Comparison of ENCODE assay signal across 14 cellular contexts in genomic region chr3:155084567-155084966, GRCh38. TPM values are rescaled to one million over a fixed set of nuclear protein-coding genes. Genes with fewer than 3 reads are reported as not detected.
DNase-seq lines count a peak whose midpoint lies in the region; ATAC-seq and TF ChIP-seq lines count a peak whose summit lies in the region.
"Had no signal": no experiment of that assay in that cellular context is flagged by ENCODE, and none has a peak within 500 bp of the region (broad histone marks: within the 10 kb centered on the region; RNA-seq: fewer than 3 reads in every experiment).

No MANE protein-coding gene starts in this region.

- peaks cover 16% of the 10 kb centered on the region for H3K27me3 Mint-ChIP-seq in Caco-2 (ENCODE audit: insufficient read depth, unreplicated experiment)

- no peak overlapping the region for H3K4me3 Mint-ChIP-seq in Caco-2 (ENCODE audit: unreplicated experiment)
- H3K4me3 Mint-ChIP-seq: B cell; CD8-positive, alpha-beta T cell had no signal

- H3K36me3 Mint-ChIP-seq in Caco-2 (ENCODE audit: insufficient read depth, unreplicated experiment): no peaks in the 10 kb centered on the region
- H3K36me3 Mint-ChIP-seq: CD8-positive, alpha-beta T cell had no signal

- H3K4me1 Mint-ChIP-seq in Caco-2 (ENCODE audit: low read depth, unreplicated experiment): peaks cover 8% of the 10 kb centered on the region

- H3K27me3 ChIP-seq in DND-41 (ENCODE audit: insufficient read depth, low read length, poor library complexity) (no peaks in the 10 kb centered on the region), Caco-2 (replicated peaks; ENCODE audit: control insufficient read depth, insufficient read depth, low read length) (peaks cover 1% of the 10 kb centered on the region; the same call in 1 of the 2 replicates)

- peak overlapping the region in 1 of 2 experiments; percentile 86; a peak in 1 of 4 replicates for H3K4me3 ChIP-seq in DND-41 (ENCODE audit: low read depth in 1 of 2, low read length in 2 of 2)
- peak overlapping the region; percentile 88 for H3K4me3 ChIP-seq in fibroblast of villous mesenchyme (ENCODE audit: low read depth, low read length)
- no peak overlapping the region for H3K4me3 ChIP-seq in coronary artery
- no peak overlapping the region for H3K4me3 ChIP-seq in Caco-2 (ENCODE audit: low read depth, low read length)
- H3K4me3 ChIP-seq: BLaER1 treated with 17β-estradiol and CSF1 and Interleukin-3, amounts not matched to agents 10 nM and 100 nM; HAP-1 had no signal

- no peak overlapping the region for H3K27ac Mint-ChIP-seq in Caco-2 (ENCODE audit: unreplicated experiment)
- H3K27ac Mint-ChIP-seq: B cell; CD8-positive, alpha-beta T cell had no signal

- intact Hi-C loops in Caco-2 (cut with micrococcal nuclease; ENCODE audit: unreplicated experiment): loop anchor here (5.0 to 10.0 kb wide), 2 partner anchors 53 to 240 kb away; no protein-coding TSS in a partner anchor

- H3K9me3 ChIP-seq in DND-41 (ENCODE audit: insufficient read depth, low read length, severe bottlenecking): no peaks in the 10 kb centered on the region
- no peaks in the 10 kb centered on the region for H3K9me3 ChIP-seq in Caco-2
- H3K9me3 ChIP-seq: HAP-1 had no signal

- no peaks in the 10 kb centered on the region for H4K20me1 ChIP-seq in DND-41 (ENCODE audit: insufficient read depth, low read length)

- peaks cover 98% of the 10 kb centered on the region for H3K79me2 ChIP-seq in DND-41 (ENCODE audit: insufficient read depth, low read length)

- H3K36me3 ChIP-seq in DND-41 (ENCODE audit: insufficient read depth, low read length) (peaks cover 59% of the 10 kb centered on the region), Caco-2 (ENCODE audit: control insufficient read depth, insufficient read depth, low read length) (no peaks in the 10 kb centered on the region)
- H3K36me3 ChIP-seq: BLaER1 treated with 17β-estradiol and CSF1 and Interleukin-3, amounts not matched to agents 10 nM and 100 nM; HAP-1 had no signal

- peak overlapping the region; percentile 98 for H3K9ac ChIP-seq in DND-41 (ENCODE audit: low read depth, low read length)
- H3K9ac ChIP-seq: BLaER1 treated with 17β-estradiol and CSF1 and Interleukin-3, amounts not matched to agents 10 nM and 100 nM; GM23248 had no signal

- no peak for TF ChIP-seq CTCF in DND-41 (IDR thresholded peaks at IDR 0.05; ENCODE audit: borderline replicate concordance, extremely low read depth, low read length, poor library complexity, severe bottlenecking)
- no peak for TF ChIP-seq CTCF in VCaP (conservative IDR thresholded peaks at IDR 0.05)
- no peak for TF ChIP-seq CTCF in fibroblast of villous mesenchyme (IDR thresholded peaks at IDR 0.05; ENCODE audit: insufficient read depth, low read depth, low read length)
- TF ChIP-seq CTCF in coronary artery (IDR thresholded peaks at IDR 0.05): no peak
- no peak for TF ChIP-seq CTCF in Caco-2 (IDR thresholded peaks at IDR 0.05; ENCODE audit: insufficient read depth in 1 of 2, low read depth in 1 of 2, low read length in 1 of 2, severe bottlenecking in 1 of 2, unreplicated experiment in 1 of 2)

- DNase-seq in DND-41 (no peak), fibroblast of villous mesenchyme (ENCODE audit: low read depth) (no peak), coronary artery (ENCODE audit: low spot score) (no peak), iPS-NIHi7 (ENCODE audit: extremely low spot score) (no peak), Caco-2 (no peak)
- DNase-seq: CD8-positive, alpha-beta T cell; DMS 273 treated with DMSO at 0.1 percent for 48 hours; DMS53; GM23248 had no signal

- H3K27ac ChIP-seq in DND-41 (ENCODE audit: low read length): peak overlapping the region; percentile 97
- H3K27ac ChIP-seq in VCaP: peak overlapping the region; percentile 69; the same call in 1 of the 2 replicates
- no peak overlapping the region for H3K27ac ChIP-seq in coronary artery
- H3K27ac ChIP-seq: BLaER1 treated with 17β-estradiol and CSF1 and Interleukin-3, amounts not matched to agents 10 nM and 100 nM; GM23248 had no signal

- BruUV-seq in Caco-2 (replicated peaks; lab: Mats Ljungman, UMichigan): no TSS peak

- ATAC-seq in DND-41 (ENCODE audit: insufficient read depth, low read depth) (no peak), GM21723 (IDR thresholded peaks at IDR 0.05; ENCODE audit: unreplicated experiment) (no peak)
- ATAC-seq: CD8-positive, alpha-beta T cell had no signal

- peak overlapping the region; percentile 81 for H3K4me2 ChIP-seq in DND-41 (ENCODE audit: insufficient read depth, low read length)
- H3K4me2 ChIP-seq: BLaER1 treated with 17β-estradiol and CSF1 and Interleukin-3, amounts not matched to agents 10 nM and 100 nM had no signal

- peaks cover 81% of the 10 kb centered on the region for H3K4me1 ChIP-seq in DND-41 (ENCODE audit: insufficient read depth, low read length)
- H3K4me1 ChIP-seq in Caco-2: peaks cover 6% of the 10 kb centered on the region; the same call in 1 of the 2 replicates

- no peak overlapping the region for H2AFZ ChIP-seq in DND-41 (ENCODE audit: low read depth, low read length)
- H2AFZ ChIP-seq: GM23248 had no signal

- H3K9me3 Mint-ChIP-seq in Caco-2 (ENCODE audit: unreplicated experiment): no peaks in the 10 kb centered on the region

- CTCF ChIA-PET in Caco-2 (lab: Charles Lee): no interaction called here

- POLR2A ChIA-PET in Caco-2 (lab: Charles Lee): no interaction called here

RNA-seq across cellular contexts. Expression of gene MME, which starts 4.4 kb away (rescaled TPM):
- total RNA-seq in fibroblast of villous mesenchyme: 310 and 479 TPM in 2 replicates
- total RNA-seq in Caco-2 (2022): 0.52 and 1.8 TPM in 2 replicates

Comparison
In these comparisons a context has a peak if more than half of its experiments do, and no peak if none do; other contexts are left out.
1. H3K27ac ChIP-seq: peak in DND-41 (single experiment) and VCaP (single experiment); none in coronary artery (0 of 2).
2. RNA of gene MME, which starts 4.4 kb away (total RNA-seq): 310 to 479 TPM in fibroblast of villous mesenchyme; 0.52 to 1.8 TPM in Caco-2; every median in the first group is over 100 times any median in the second.